ENCODE assay signal across 8 cellular contexts in genomic region chr5:65623482-65623881, GRCh38. TPM values are rescaled to one million over a fixed set of nuclear protein-coding genes. Genes with fewer than 3 reads are reported as not detected.
DNase-seq lines count a peak whose midpoint lies in the region; ATAC-seq and TF ChIP-seq lines count a peak whose summit lies in the region.

No MANE protein-coding gene starts in this region.

- in situ Hi-C loops in astrocyte of the cerebellum (cut with HindIII; ENCODE audit: low sequenced_read_pairs), result no loop called here

- H3K36me3 ChIP-seq in left ventricle myocardium inferior, result peaks cover under 1% of the 10 kb centered on the region

- no peak for ATAC-seq in GM18511 (IDR thresholded peaks at IDR 0.05; ENCODE audit: unreplicated experiment)

- intact Hi-C loops in left ventricle myocardium inferior (cut with micrococcal nuclease), result no loop called here
- intact Hi-C loops in cardiac septum (cut with DNase I), result loop anchor here (5.0 kb wide), 1 partner anchor 61 kb away; the partner anchor contains the start of genes CENPK and PPWD1

- H3K27me3 ChIP-seq in left ventricle myocardium inferior (ENCODE audit: low read depth), result no peaks in the 10 kb centered on the region

- H3K27ac ChIP-seq in left ventricle myocardium inferior (replicated peaks), result peak overlapping the region; percentile 95

- H3K4me3 ChIP-seq in left ventricle myocardium inferior (peak overlapping the region; percentile 74), astrocyte of the cerebellum (ENCODE audit: low read depth, low read length) (peak overlapping the region; percentile 85)

- H3K4me1 ChIP-seq in left ventricle myocardium inferior, result peaks cover 68% of the 10 kb centered on the region

- no peaks in the 10 kb centered on the region for H3K9me3 ChIP-seq in left ventricle myocardium inferior (replicated peaks)

- TF ChIP-seq CTCF in left ventricle myocardium inferior (IDR thresholded peaks at IDR 0.05; ENCODE audit: borderline replicate concordance), result no peak
- TF ChIP-seq CTCF in astrocyte of the cerebellum (IDR thresholded peaks at IDR 0.05; ENCODE audit: low read depth, low read length, missing control alignments), result no peak

- DNase-seq in left ventricle myocardium inferior, result no peak
- DNase-seq in cardiac septum (ENCODE audit: low spot score), result no peak
- DNase-seq in astrocyte of the cerebellum (ENCODE audit: low read depth), result no peak
- peak; percentile 6 to 11 for DNase-seq in lung microvascular endothelial cell (ENCODE audit: low read depth in 2 of 2)
- no peak for DNase-seq in NCI-H1417 treated with DMSO at 0.1 percent for 48 hours (lab: John Stamatoyannopoulos, UW)
- no peak for DNase-seq in cortex of kidney (lab: John Stamatoyannopoulos, UW)
- DNase-seq in NCI-H1092 treated with DMSO at 0.1 percent for 48 hours (lab: John Stamatoyannopoulos, UW), result no peak

RNA-seq across cellular contexts. Expression of gene TRIM23, which starts 0.7 kb away (rescaled TPM):
- 19.1 TPM for total RNA-seq in left ventricle myocardium inferior
- 18.5 TPM for total RNA-seq in cardiac septum
- 19.2 and 28.8 TPM in 2 replicates for total RNA-seq in lung microvascular endothelial cell

RNA-seq across cellular contexts. Expression of gene SHLD3, which starts 1.3 kb away (rescaled TPM):
- 2.4 TPM for total RNA-seq in left ventricle myocardium inferior
- total RNA-seq in cardiac septum, result 1.7 TPM
- total RNA-seq in lung microvascular endothelial cell, result 2.6 and 3.6 TPM in 2 replicates

RNA-seq across cellular contexts. Expression of gene TRAPPC13, which starts 1.3 kb away (rescaled TPM):
- 23.3 TPM for total RNA-seq in left ventricle myocardium inferior
- total RNA-seq in cardiac septum, result 18.9 TPM
- total RNA-seq in lung microvascular endothelial cell, result 20.3 and 25.2 TPM in 2 replicates

Comparison
In these comparisons a context has a peak if more than half of its experiments do, and no peak if none do; other contexts are left out.
1. DNase-seq: peak in lung microvascular endothelial cell (2 of 2); none in left ventricle myocardium inferior (single experiment), cardiac septum (single experiment), astrocyte of the cerebellum (single experiment), NCI-H1417 treated with DMSO at 0.1 percent for 48 hours (single experiment), cortex of kidney (single experiment) and NCI-H1092 treated with DMSO at 0.1 percent for 48 hours (single experiment).